ENCODE assay signal across 24 cellular contexts in the genomic region with DNA sequence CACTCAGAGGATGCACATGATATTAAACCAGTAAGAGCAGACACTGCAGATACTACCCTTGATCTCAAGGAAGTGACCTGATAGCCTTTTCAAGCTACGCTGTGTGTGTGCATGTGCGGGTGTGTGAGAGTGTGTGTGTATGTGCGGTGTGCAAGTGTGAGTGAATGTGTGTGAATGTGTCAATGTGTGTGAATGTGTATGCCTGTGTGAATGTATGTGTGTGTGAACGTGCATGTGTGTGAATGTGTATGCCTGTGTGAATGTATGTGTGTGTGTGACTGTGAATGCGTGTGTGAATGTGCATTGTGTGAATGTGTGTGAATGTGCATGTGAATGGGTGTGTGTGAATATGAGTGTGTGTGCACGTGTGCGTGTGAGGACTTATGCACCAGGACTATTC. TPM values are rescaled to one million over a fixed set of nuclear protein-coding genes. Genes with fewer than 3 reads are reported as not detected.
DNase-seq lines count a peak whose midpoint lies in the region; ATAC-seq and TF ChIP-seq lines count a peak whose summit lies in the region.
"Had no signal": no experiment of that assay in that cellular context is flagged by ENCODE, and none has a peak within 500 bp of the region (broad histone marks: within the 10 kb centered on the region; RNA-seq: fewer than 3 reads in every experiment).

No MANE protein-coding gene starts in this region.

- H3K4me3 ChIP-seq in H7 (ENCODE audit: insufficient read depth, low read depth, low read length) (no peak overlapping the region), Peyer's patch (no peak overlapping the region)
- H3K4me3 ChIP-seq: BLaER1, GM23338, SJCRH30 had no signal

- no peak overlapping the region for H3K27ac ChIP-seq in Peyer's patch
- H3K27ac ChIP-seq: BLaER1, SJCRH30 had no signal

- TF ChIP-seq CTCF in Peyer's patch (IDR thresholded peaks at IDR 0.05) = no peak

- no peaks in the 10 kb centered on the region for H3K36me3 ChIP-seq in H7 (replicated peaks; ENCODE audit: control insufficient read depth, insufficient read depth, low read length)
- H3K36me3 ChIP-seq in Peyer's patch = no peaks in the 10 kb centered on the region
- H3K36me3 ChIP-seq: BLaER1, SJCRH30 had no signal

- H3K9me3 ChIP-seq in Peyer's patch = no peaks in the 10 kb centered on the region
- H3K9me3 ChIP-seq: BLaER1, Caco-2, SJCRH30 had no signal

- TF ChIP-seq POLR2A in Peyer's patch (IDR thresholded peaks at IDR 0.05) = no peak

- H3K4me1 ChIP-seq in Peyer's patch = peaks cover 0 to 7% (median 0%) of the 10 kb centered on the region in 4 donors
- H3K4me1 ChIP-seq: Caco-2 had no signal

- no peaks in the 10 kb centered on the region for H3K27me3 ChIP-seq in H7 (ENCODE audit: control insufficient read depth, insufficient read depth, low read length)
- no peaks in the 10 kb centered on the region for H3K27me3 ChIP-seq in Peyer's patch
- H3K27me3 ChIP-seq: BLaER1, SJCRH30 had no signal

- ATAC-seq in left lobe of liver (no peak), GM21390 (IDR thresholded peaks at IDR 0.05; ENCODE audit: unreplicated experiment) (no peak), GM18867 (IDR thresholded peaks at IDR 0.05; ENCODE audit: unreplicated experiment) (no peak), HG03457 (IDR thresholded peaks at IDR 0.05; ENCODE audit: unreplicated experiment) (no peak)
- ATAC-seq: GM23338, Panc1 had no signal

- DNase-seq in H7 (peak; percentile 19), Peyer's patch (peak in 2 of 3 donors; percentile 3 to 24), left lobe of liver (ENCODE audit: low spot score) (peak; percentile 21), ureter (ENCODE audit: low spot score) (peak; percentile 5)
- DNase-seq: ACHN; Caco-2; DND-41; KBM-7; MM.1S; NCI-H1048; NCI-H1417 treated with DMSO at 0.1 percent for 48 hours; NCI-H187 treated with DMSO at 0.1 percent for 48 hours; NCI-H226; NCI-H510A treated with DMSO at 0.1 percent for 48 hours; NCI-H748 treated with DMSO at 0.1 percent for 48 hours; NK-92 treated with Interleukin-12 subunit alpha and Interleukin-12 subunit beta, amount 100 ng/mL, for 24 hours; SJCRH30 had no signal

RNA-seq across cellular contexts. Expression of a gene that starts 53.8 kb away (rescaled TPM):
- 0.14 and 0.18 TPM in 2 replicates for total RNA-seq in H7 (2014; rRNA removed; shearing (Covaris generic))
- 1 to 10 TPM in 3 of 4 donors, not detected in 1; 2.3 to 3.8 (median 3.2) TPM for total RNA-seq in Peyer's patch
- total RNA-seq in left lobe of liver = not detected
- total RNA-seq in ureter = not detected
- total RNA-seq: Caco-2; CD4-positive, alpha-beta T cell; SJCRH30 had no signal
